In genomic region chr10:102198027-102198426, GRCh38 we compare ENCODE assay signal across 24 cellular contexts. TPM values are rescaled to one million over a fixed set of nuclear protein-coding genes. Genes with fewer than 3 reads are reported as not detected.
DNase-seq lines count a peak whose midpoint lies in the region; ATAC-seq, FAIRE-seq and TF ChIP-seq lines count a peak whose summit lies in the region.
"Had no signal": no experiment of that assay in that cellular context is flagged by ENCODE, and none has a peak within 500 bp of the region (broad histone marks: within the 10 kb centered on the region; RNA-seq: fewer than 3 reads in every experiment).

No MANE protein-coding gene starts in this region.

- TF ChIP-seq RAD21 in A549 (conservative IDR thresholded peaks at IDR 0.05 in 1 of 2, IDR thresholded peaks at IDR 0.05 in 1 of 2), result no peak

- no peak for TF ChIP-seq POLR2A in A549 (IDR thresholded peaks at IDR 0.05; ENCODE audit: low read length)

- H3K9me3 ChIP-seq in A549, result 0 out of 3 replicates have a peak, but pooled peaks cover 1% of the 10 kb centered on the region
- no peaks in the 10 kb centered on the region for H3K9me3 ChIP-seq in mucosa of descending colon
- H3K9me3 ChIP-seq: BE2C had no signal

- FAIRE-seq in A549 (lab: Jason Lieb, UNC), result no peak
- FAIRE-seq: A204.1, D721Med, GM12892 had no signal

- TF ChIP-seq CTCF in A549 (IDR thresholded peaks at IDR 0.05), result no peak
- no peak for TF ChIP-seq CTCF in epithelial cell of esophagus (IDR thresholded peaks at IDR 0.05; ENCODE audit: insufficient read depth, low read depth, low read length, missing control alignments)
- TF ChIP-seq CTCF in mucosa of descending colon (IDR thresholded peaks at IDR 0.05), result no peak
- TF ChIP-seq CTCF in foreskin fibroblast (IDR thresholded peaks at IDR 0.05; ENCODE audit: low read depth, low read length), result no peak

- no peak overlapping the region for H3K27ac ChIP-seq in A549
- H3K27ac ChIP-seq: 22Rv1; BLaER1 treated with 17β-estradiol and CSF1 and Interleukin-3, amounts not matched to agents 10 nM and 100 nM had no signal

- no peak for TF ChIP-seq EP300 in A549 (IDR thresholded peaks at IDR 0.05)

- intact Hi-C loops in mucosa of descending colon (cut with DNase I, micrococcal nuclease), result no loop called here

- peak in 1 of 2 experiments; percentile 54; a peak in 1 of 6 replicates for ATAC-seq in A549
- peak; percentile 73 for ATAC-seq in mucosa of descending colon
- no peak for ATAC-seq in GM21786 (IDR thresholded peaks at IDR 0.05; ENCODE audit: unreplicated experiment)
- ATAC-seq: GM23338 had no signal

- peak overlapping the region; percentile 41 for H3K4me2 ChIP-seq in A549
- H3K4me2 ChIP-seq: BLaER1 treated with 17β-estradiol and CSF1 and Interleukin-3, amounts not matched to agents 10 nM and 100 nM; GM23338 had no signal

- DNase-seq in A549 (ENCODE audit: low read depth in 1 of 2, low spot score in 1 of 2) (peak in 1 of 2 experiments; percentile 54), HuH-7 (ENCODE audit: low spot score) (peak; percentile 70), epithelial cell of esophagus (ENCODE audit: low read depth) (peak; percentile 12), mucosa of descending colon (peak in 1 of 3 donors; percentile 13), NCI-H82 treated with DMSO at 0.1 percent for 48 hours (lab: John Stamatoyannopoulos, UW; ENCODE audit: unreplicated experiment) (no peak), foreskin fibroblast (no peak)
- DNase-seq: ACHN; AML-193; BE2C; CD4-positive, alpha-beta T cell; CD8-positive, alpha-beta memory T cell; DMS 273 treated with DMSO at 0.1 percent for 48 hours; DMS79 treated with DMSO at 0.1 percent for 48 hours; H9 had no signal

- CTCF ChIA-PET in A549 (lab: Yijun Ruan, JAX), result interaction anchor here (1.2 to 2.8 kb wide), 2 partner anchors 10 to 32 kb away, joined by 3 to 14 read pairs; no protein-coding TSS in a partner anchor

- no peak overlapping the region for H3K4me3 ChIP-seq in A549
- H3K4me3 ChIP-seq in epithelial cell of esophagus (ENCODE audit: low read length), result no peak overlapping the region
- H3K4me3 ChIP-seq in mucosa of descending colon, result no peak overlapping the region
- H3K4me3 ChIP-seq in foreskin fibroblast (ENCODE audit: low read depth in 1 of 2, low read length in 2 of 2), result no peak overlapping the region
- H3K4me3 ChIP-seq: BLaER1 treated with 17β-estradiol and CSF1 and Interleukin-3, amounts not matched to agents 10 nM and 100 nM; GM23338 had no signal

- H3K4me1 ChIP-seq in A549 (peaks cover 6% of the 10 kb centered on the region; the same call in 1 of the 3 replicates), mucosa of descending colon (ENCODE audit: low read depth) (peaks cover 9% of the 10 kb centered on the region)
- H3K4me1 ChIP-seq: BE2C; BLaER1 treated with 17β-estradiol and CSF1 and Interleukin-3, amounts not matched to agents 10 nM and 100 nM had no signal

- H3K36me3 ChIP-seq in mucosa of descending colon (ENCODE audit: low read depth), result no peaks in the 10 kb centered on the region
- H3K36me3 ChIP-seq: BE2C; BLaER1 treated with 17β-estradiol and CSF1 and Interleukin-3, amounts not matched to agents 10 nM and 100 nM had no signal

- POLR2A ChIA-PET in A549 (lab: Yijun Ruan, JAX), result no interaction called here

- 34% methylated on average over 2 of the region's 2 CpGs for WGBS in A549 (ENCODE audit: missing lambda C conversion rate)

TF ChIP-seq in A549, 52 proteins besides CTCF, POLR2A, EP300 and RAD21:
- TF ChIP-seq CEBPB (IDR thresholded peaks at IDR 0.05) (peak in 1 of 2 experiments; percentile 38; a peak in 1 of 4 replicates), RNF2 (IDR thresholded peaks at IDR 0.05; ENCODE audit: borderline replicate concordance, low read depth) (no peak)

RNA-seq across cellular contexts. Expression of gene ELOVL3, which starts 28.1 kb away (rescaled TPM):
- 0.53 and 0.86 TPM in 2 replicates for polyA plus RNA-seq in A549 (2011; rRNA removed)
- polyA plus RNA-seq in A549 (2012; cell fraction: cytosol; rRNA removed), result 0.29 and 0.49 TPM in 2 replicates
- polyA plus RNA-seq in A549 (2012; cell fraction: nucleus; rRNA removed), result 0.31 and 0.45 TPM in 2 replicates
- polyA plus RNA-seq in A549 (2017; fragmentation: RNase III; extraction: RNeasy Plus Mini Kit Qiagen cat#74134 plus additional on column Dnase treatment), result 0.22 to 0.41 TPM (median 0.30 TPM) in 3 replicates
- polyA minus RNA-seq in A549 (2011; rRNA and poly(A)+ RNA removed), result 0.39 and 0.74 TPM in 2 replicates
- under 1 TPM in 1 of 3 donors, not detected in 2; 0.22 TPM for total RNA-seq in mucosa of descending colon
- total RNA-seq: CD4-positive, alpha-beta T cell; CD8-positive, alpha-beta memory T cell; H4; H9 had no signal
- polyA plus RNA-seq: CD8-positive, alpha-beta memory T cell; GM23338 had no signal

RNA-seq across cellular contexts. Expression of gene PITX3, which starts 43.3 kb away (rescaled TPM):
- polyA plus RNA-seq in A549 (2011; rRNA removed) (not detected in 2 replicates), A549 (2017; fragmentation: RNase III; extraction: RNeasy Plus Mini Kit Qiagen cat#74134 plus additional on column Dnase treatment) (0.09 TPM in 1 of 3 replicates, not detected in the others)
- polyA plus RNA-seq in A549 (2012; cell fraction: cytosol; rRNA removed), result 0.09 and 0.18 TPM in 2 replicates
- polyA plus RNA-seq in A549 (2012; cell fraction: nucleus; rRNA removed), result 0.31 TPM in 1 of 2 replicates, not detected in the other
- not detected in 2 replicates for polyA minus RNA-seq in A549 (2011; rRNA and poly(A)+ RNA removed)
- not detected for total RNA-seq in mucosa of descending colon
- total RNA-seq: CD4-positive, alpha-beta T cell; CD8-positive, alpha-beta memory T cell; Daoy; GM23338; H4; H9 had no signal
- polyA plus RNA-seq: CD14-positive monocyte; CD8-positive, alpha-beta memory T cell had no signal

RNA-seq across cellular contexts. Expression of gene NOLC1, which starts 45.8 kb away (rescaled TPM):
- 128 and 188 TPM in 2 replicates for polyA plus RNA-seq in A549 (2011; rRNA removed)
- 98.0 and 113 TPM in 2 replicates for polyA plus RNA-seq in A549 (2012; cell fraction: cytosol; rRNA removed)
- 76.9 and 103 TPM in 2 replicates for polyA plus RNA-seq in A549 (2012; cell fraction: nucleus; rRNA removed)
- polyA plus RNA-seq in A549 (2017; fragmentation: RNase III; extraction: RNeasy Plus Mini Kit Qiagen cat#74134 plus additional on column Dnase treatment), result 123 to 155 TPM (median 129 TPM) in 3 replicates
- 65.4 and 65.9 TPM in 2 replicates for polyA minus RNA-seq in A549 (2011; rRNA and poly(A)+ RNA removed)
- total RNA-seq in mucosa of descending colon, result 10 to 100 TPM; 33.2 to 44.3 (median 40.1) TPM

RNA-seq across cellular contexts. Expression of gene GBF1, which starts 47.3 kb away (rescaled TPM):
- polyA plus RNA-seq in A549 (2011; rRNA removed), result 21.3 and 34.7 TPM in 2 replicates
- polyA plus RNA-seq in A549 (2012; cell fraction: cytosol; rRNA removed), result 11.0 and 14.2 TPM in 2 replicates
- polyA plus RNA-seq in A549 (2012; cell fraction: nucleus; rRNA removed), result 40.9 and 47.8 TPM in 2 replicates
- polyA plus RNA-seq in A549 (2017; fragmentation: RNase III; extraction: RNeasy Plus Mini Kit Qiagen cat#74134 plus additional on column Dnase treatment), result 20.4 to 22.2 TPM (median 22.1 TPM) in 3 replicates
- polyA minus RNA-seq in A549 (2011; rRNA and poly(A)+ RNA removed), result 79.2 and 86.6 TPM in 2 replicates
- total RNA-seq in mucosa of descending colon, result 10 to 100 TPM; 51.9 to 67.8 (median 62.9) TPM

Comparison
In these comparisons a context has a peak if more than half of its experiments do, and no peak if none do; other contexts are left out.
1. DNase-seq: peak in HuH-7 (single experiment) and epithelial cell of esophagus (single experiment); none in NCI-H82 treated with DMSO at 0.1 percent for 48 hours (single experiment) and foreskin fibroblast (0 of 2).